Comparison of ENCODE assay signal across 9 cellular contexts in the genomic region with DNA sequence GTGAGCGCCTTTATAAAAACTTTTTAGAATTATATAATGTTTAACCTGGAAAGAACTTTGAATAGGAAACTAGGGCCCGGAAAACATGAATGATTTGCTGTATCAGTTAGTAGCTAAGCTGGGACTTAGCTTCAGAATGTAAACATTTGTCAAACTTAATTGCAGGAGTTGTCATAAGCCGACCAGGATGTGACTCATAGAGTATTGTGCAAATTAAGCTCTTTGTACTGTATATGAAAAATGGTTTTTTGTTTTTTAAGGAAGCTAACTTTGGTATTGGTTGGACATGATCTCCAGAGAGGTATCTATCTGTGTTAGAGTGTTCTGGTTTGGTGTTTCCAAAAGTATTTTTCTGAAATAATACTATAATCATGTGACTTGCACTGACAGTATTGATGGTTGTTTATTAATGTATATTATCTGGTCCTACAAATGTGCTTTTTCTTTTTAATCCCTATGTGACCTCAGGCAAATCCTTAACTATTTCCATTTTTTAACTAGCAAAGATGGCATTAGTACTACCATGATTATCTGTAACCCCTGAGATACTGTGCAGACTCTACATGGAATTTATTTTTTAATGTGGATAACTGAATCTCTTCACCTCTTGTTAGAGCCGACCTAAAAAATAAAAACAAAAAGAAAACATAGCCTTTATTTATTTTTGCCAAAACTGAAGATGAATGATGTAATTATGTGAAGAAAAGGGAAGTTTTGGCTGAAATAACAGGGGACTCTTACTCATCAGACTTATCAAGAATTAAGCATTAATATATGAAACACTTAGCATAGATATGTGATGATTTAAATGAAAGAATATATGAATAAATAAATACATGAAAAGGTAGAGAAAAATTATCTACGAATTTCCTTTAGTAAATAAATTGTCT. TPM values are rescaled to one million over a fixed set of nuclear protein-coding genes. Genes with fewer than 3 reads are reported as not detected.
DNase-seq lines count a peak whose midpoint lies in the region; FAIRE-seq and TF ChIP-seq lines count a peak whose summit lies in the region.
"Had no signal": no experiment of that assay in that cellular context is flagged by ENCODE, and none has a peak within 500 bp of the region (broad histone marks: within the 10 kb centered on the region; RNA-seq: fewer than 3 reads in every experiment).

No MANE protein-coding gene starts in this region.

- H3K9me3 ChIP-seq in osteoblast (ENCODE audit: low read depth, low read length), result no peaks in the 10 kb centered on the region
- no peaks in the 10 kb centered on the region for H3K9me3 ChIP-seq in Karpas-422 (ENCODE audit: low read length)

- peaks cover 17% of the 10 kb centered on the region for H3K4me1 ChIP-seq in osteoblast (ENCODE audit: insufficient read depth, low read length)
- H3K4me1 ChIP-seq in Karpas-422 (ENCODE audit: low read length), result peaks cover 10% of the 10 kb centered on the region

- peak overlapping the region; percentile 61 for H3K27ac ChIP-seq in osteoblast (ENCODE audit: low read depth, low read length)
- H3K27ac ChIP-seq in Karpas-422 (ENCODE audit: low read length), result no peak overlapping the region

- DNase-seq in NCI-H69 (lab: John Stamatoyannopoulos, UW) (peak; percentile 3), dedifferentiated amniotic fluid mesenchymal stem cell (ENCODE audit: extremely low spot score) (peak; percentile 63), osteoblast (ENCODE audit: insufficient read length, low spot score, missing footprints) (peak; percentile 84), DMS 273 treated with DMSO at 0.1 percent for 48 hours (lab: John Stamatoyannopoulos, UW) (no peak), NCI-H748 treated with DMSO at 0.1 percent for 48 hours (lab: John Stamatoyannopoulos, UW) (no peak), Karpas-422 (no peak)
- no peak for DNase-seq in stimulated activated CD8-positive, alpha-beta memory T cell treated with anti-CD3 and anti-CD28 coated beads, Interleukin-4, amount 100 ng/mL, for 48 hours

- H4K20me1 ChIP-seq in osteoblast (ENCODE audit: insufficient read depth, low read length) (no peaks in the 10 kb centered on the region), Karpas-422 (ENCODE audit: insufficient read depth, low read depth, low read length) (no peaks in the 10 kb centered on the region)

- H3K4me2 ChIP-seq in osteoblast (ENCODE audit: insufficient read depth, low read length) (peak overlapping the region; percentile 32), Karpas-422 (ENCODE audit: low read depth, low read length, poor library complexity, severe bottlenecking) (no peak overlapping the region)

- H2AFZ ChIP-seq in osteoblast (ENCODE audit: low read length) (no peak overlapping the region), Karpas-422 (ENCODE audit: low read length) (no peak overlapping the region)

- no peaks in the 10 kb centered on the region for H3K9me2 ChIP-seq in Karpas-422 (replicated peaks; ENCODE audit: insufficient read depth, low read length)

- H3K79me2 ChIP-seq in osteoblast (ENCODE audit: insufficient read depth, low read length) (peaks cover 48% of the 10 kb centered on the region), Karpas-422 (ENCODE audit: low read length) (peaks cover 76% of the 10 kb centered on the region)

- H3K9ac ChIP-seq in Karpas-422 (ENCODE audit: low read length), result no peak overlapping the region

- peaks cover 5% of the 10 kb centered on the region for H3K36me3 ChIP-seq in osteoblast (ENCODE audit: insufficient read depth, low read length)
- peaks cover 23% of the 10 kb centered on the region for H3K36me3 ChIP-seq in Karpas-422 (ENCODE audit: insufficient read depth, low read length)

- H3K4me3 ChIP-seq in osteoblast (ENCODE audit: insufficient read depth, low read length) (no peak overlapping the region), Karpas-422 (ENCODE audit: low read length) (no peak overlapping the region)

- H3K27me3 ChIP-seq in osteoblast (ENCODE audit: insufficient read depth, low read length) (no peaks in the 10 kb centered on the region), Karpas-422 (ENCODE audit: low read length) (no peaks in the 10 kb centered on the region)

- FAIRE-seq in G401.6 (lab: Jason Lieb, UNC), result peak; percentile 73
- FAIRE-seq: endometrium had no signal

- no peak for TF ChIP-seq CTCF in osteoblast (IDR thresholded peaks at IDR 0.05; ENCODE audit: extremely low read depth, low read depth, low read length)

RNA-seq across cellular contexts. Expression of a gene that starts 11.7 kb away (rescaled TPM):
- total RNA-seq in osteoblast, result 18.5 and 19.4 TPM in 2 replicates
- 18.5 and 95.3 TPM in 2 replicates for total RNA-seq in Karpas-422 (2014; rRNA removed; shearing (Covaris generic); ENCODE audit: low replicate concordance)

RNA-seq across cellular contexts. Expression of a gene that starts 24.7 kb away (rescaled TPM):
- not detected in 2 replicates for total RNA-seq in osteoblast
- 0.51 and 1.6 TPM in 2 replicates for total RNA-seq in Karpas-422 (2014; rRNA removed; shearing (Covaris generic); ENCODE audit: low replicate concordance)

Comparison
In these comparisons a context has a peak if more than half of its experiments do, and no peak if none do; other contexts are left out.
1. DNase-seq: peak in NCI-H69 (single experiment), dedifferentiated amniotic fluid mesenchymal stem cell (single experiment) and osteoblast (single experiment); none in DMS 273 treated with DMSO at 0.1 percent for 48 hours (single experiment), NCI-H748 treated with DMSO at 0.1 percent for 48 hours (single experiment), stimulated activated CD8-positive, alpha-beta memory T cell treated with anti-CD3 and anti-CD28 coated beads, Interleukin-4, amount 100 ng/mL, for 48 hours (single experiment) and Karpas-422 (single experiment).